In genomic region chr2:43426305-43427031, GRCh38 we compare ENCODE assay signal across 8 cellular contexts.
DNase-seq lines count a peak whose midpoint lies in the region; ATAC-seq and TF ChIP-seq lines count a peak whose summit lies in the region.

No MANE protein-coding gene starts in this region.

- H3K4me1 Mint-ChIP-seq in activated naive CD8-positive, alpha-beta T cell treated with anti-CD3 and anti-CD28 coated beads for 36 hours: peaks cover 33% of the 10 kb centered on the region

- no peak overlapping the region for H2AFZ ChIP-seq in smooth muscle cell (ENCODE audit: low read depth)

- intact Hi-C loops in right cardiac atrium (cut with DNase I): no loop called here

- peaks cover 3% of the 10 kb centered on the region for H3K4me1 ChIP-seq in right cardiac atrium (ENCODE audit: control insufficient read depth, insufficient read depth, low read length)
- H3K4me1 ChIP-seq in smooth muscle cell (ENCODE audit: low read depth): peaks cover 7% of the 10 kb centered on the region

- H3K4me3 ChIP-seq in right cardiac atrium (ENCODE audit: low read length) (no peak overlapping the region), smooth muscle cell (no peak overlapping the region)

- H3K9me3 ChIP-seq in right cardiac atrium (ENCODE audit: control insufficient read depth, low read length) (no peaks in the 10 kb centered on the region), smooth muscle cell (replicated peaks; ENCODE audit: low read depth) (no peaks in the 10 kb centered on the region)

- no peak for TF ChIP-seq CTCF in smooth muscle cell (IDR thresholded peaks at IDR 0.05; ENCODE audit: borderline replicate concordance, insufficient read depth, poor library complexity, severe bottlenecking)

- no peaks in the 10 kb centered on the region for H4K20me1 ChIP-seq in smooth muscle cell (ENCODE audit: low read depth)

- WGBS in right cardiac atrium: 63% methylated on average over 3 of the region's 3 CpGs
- WGBS in smooth muscle cell (ENCODE audit: low lambda C conversion rate): 24% methylated on average over 3 of the region's 3 CpGs

- H3K4me3 Mint-ChIP-seq in activated naive CD8-positive, alpha-beta T cell treated with anti-CD3 and anti-CD28 coated beads for 36 hours: no peak overlapping the region

- peaks cover 12% of the 10 kb centered on the region for H3F3A ChIP-seq in smooth muscle cell (ENCODE audit: low read depth)

- H3K27me3 ChIP-seq in right cardiac atrium (ENCODE audit: control insufficient read depth, insufficient read depth) (no peaks in the 10 kb centered on the region), smooth muscle cell (ENCODE audit: low read depth) (no peaks in the 10 kb centered on the region)

- no peaks in the 10 kb centered on the region for H3K79me2 ChIP-seq in smooth muscle cell (ENCODE audit: low read depth)

- H3K9me3 Mint-ChIP-seq in activated naive CD8-positive, alpha-beta T cell treated with anti-CD3 and anti-CD28 coated beads for 36 hours: no peaks in the 10 kb centered on the region

- peak; percentile 91 for DNase-seq in AG20443 (ENCODE audit: low spot score)
- peak; percentile 73 for DNase-seq in activated naive CD8-positive, alpha-beta T cell treated with anti-CD3 and anti-CD28 coated beads for 36 hours
- peak; percentile 44 to 68 (median 63) for DNase-seq in right cardiac atrium
- DNase-seq in smooth muscle cell (lab: John Stamatoyannopoulos, UW; ENCODE audit: unreplicated experiment): no peak
- DNase-seq in DMS114 treated with DMSO at 0.1 percent for 48 hours (lab: John Stamatoyannopoulos, UW; ENCODE audit: unreplicated experiment): no peak

- ATAC-seq in GM19351 (IDR thresholded peaks at IDR 0.05; ENCODE audit: unreplicated experiment) (peak; percentile 89), HG03469 (IDR thresholded peaks at IDR 0.05; ENCODE audit: unreplicated experiment) (peak; percentile 92), SK-N-SH treated with all-trans-retinoic acid at 6 μM for 48 hours (peak; percentile 95), right cardiac atrium (peak; percentile 74 to 81)

- no peaks in the 10 kb centered on the region for H3K27me3 Mint-ChIP-seq in activated naive CD8-positive, alpha-beta T cell treated with anti-CD3 and anti-CD28 coated beads for 36 hours

- H3K4me2 ChIP-seq in smooth muscle cell: peak overlapping the region; percentile 48

- H3K36me3 ChIP-seq in smooth muscle cell (ENCODE audit: low read depth): no peaks in the 10 kb centered on the region

- H3K9ac ChIP-seq in smooth muscle cell (ENCODE audit: low read depth): no peak overlapping the region

- H3K36me3 Mint-ChIP-seq in activated naive CD8-positive, alpha-beta T cell treated with anti-CD3 and anti-CD28 coated beads for 36 hours: peaks cover 53% of the 10 kb centered on the region

- H3K27ac Mint-ChIP-seq in activated naive CD8-positive, alpha-beta T cell treated with anti-CD3 and anti-CD28 coated beads for 36 hours: peak overlapping the region; percentile 81

- no peak overlapping the region for H3K27ac ChIP-seq in right cardiac atrium (ENCODE audit: low read length)
- H3K27ac ChIP-seq in smooth muscle cell (ENCODE audit: low read depth): peak overlapping the region; percentile 88

TF ChIP-seq in SK-N-SH treated with all-trans-retinoic acid at 6 μM for 48 hours, 23 proteins besides CTCF, POLR2A, EP300 and RAD21:
- peak; percentile 94 for TF ChIP-seq ESRRG (CRISPR knock-in tag; IDR thresholded peaks at IDR 0.05)
- TF ChIP-seq TCF4 (CRISPR knock-in tag; IDR thresholded peaks at IDR 0.05; ENCODE audit: borderline replicate concordance): peak; percentile 93
- TF ChIP-seq CSDC2 (CRISPR knock-in tag; IDR thresholded peaks at IDR 0.05): peak; percentile 49; the same call in 1 of the 2 replicates
- no peak for TF ChIP-seq OSR1 (CRISPR knock-in tag; IDR thresholded peaks at IDR 0.05)
- peak; percentile 97 for TF ChIP-seq ISL1 (CRISPR knock-in tag; IDR thresholded peaks at IDR 0.05)
- TF ChIP-seq, protein P1, sequence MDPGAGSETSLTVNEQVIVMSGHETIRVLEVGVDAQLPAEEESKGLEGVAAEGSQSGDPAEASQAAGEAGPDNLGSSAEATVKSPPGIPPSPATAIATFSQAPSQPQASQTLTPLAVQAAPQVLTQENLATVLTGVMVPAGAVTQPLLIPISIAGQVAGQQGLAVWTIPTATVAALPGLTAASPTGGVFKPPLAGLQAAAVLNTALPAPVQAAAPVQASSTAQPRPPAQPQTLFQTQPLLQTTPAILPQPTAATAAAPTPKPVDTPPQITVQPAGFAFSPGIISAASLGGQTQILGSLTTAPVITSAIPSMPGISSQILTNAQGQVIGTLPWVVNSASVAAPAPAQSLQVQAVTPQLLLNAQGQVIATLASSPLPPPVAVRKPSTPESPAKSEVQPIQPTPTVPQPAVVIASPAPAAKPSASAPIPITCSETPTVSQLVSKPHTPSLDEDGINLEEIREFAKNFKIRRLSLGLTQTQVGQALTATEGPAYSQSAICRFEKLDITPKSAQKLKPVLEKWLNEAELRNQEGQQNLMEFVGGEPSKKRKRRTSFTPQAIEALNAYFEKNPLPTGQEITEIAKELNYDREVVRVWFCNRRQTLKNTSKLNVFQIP (CRISPR knock-in tag; IDR thresholded peaks at IDR 0.05; ENCODE audit: borderline replicate concordance, low read depth): peak; percentile 86; the same call in 1 of the 2 replicates
- TF ChIP-seq PATZ1 (CRISPR knock-in tag; IDR thresholded peaks at IDR 0.05; ENCODE audit: borderline replicate concordance): peak; percentile 93
- TF ChIP-seq ZNF8 (CRISPR knock-in tag; IDR thresholded peaks at IDR 0.05): peak; percentile 61
- peak; percentile 88; the same call in 1 of the 2 replicates for TF ChIP-seq GLIS3 (CRISPR knock-in tag; IDR thresholded peaks at IDR 0.05)
- no peak for TF ChIP-seq TOX (CRISPR knock-in tag; IDR thresholded peaks at IDR 0.05; ENCODE audit: borderline replicate concordance)
- TF ChIP-seq TSHZ2 (CRISPR knock-in tag; IDR thresholded peaks at IDR 0.05): peak; percentile 92
- TF ChIP-seq ZFP30 (CRISPR knock-in tag; IDR thresholded peaks at IDR 0.05): no peak
- TF ChIP-seq SNAI2 (CRISPR knock-in tag; IDR thresholded peaks at IDR 0.05): 0 out of 2 replicates have a peak, but pooled peaks have one; percentile 70
- peak; percentile 93 for TF ChIP-seq CREB5 (CRISPR knock-in tag; IDR thresholded peaks at IDR 0.05; ENCODE audit: low read depth)
- TF ChIP-seq BACH2 (CRISPR knock-in tag; IDR thresholded peaks at IDR 0.05; ENCODE audit: borderline replicate concordance): no peak
TF ChIP-seq in SK-N-SH treated with all-trans-retinoic acid at 6 μM for 48 hours: peak in this region for 11.

Comparison
In these comparisons a context has a peak if more than half of its experiments do, and no peak if none do; other contexts are left out.
1. DNase-seq: peak in AG20443 (single experiment), activated naive CD8-positive, alpha-beta T cell treated with anti-CD3 and anti-CD28 coated beads for 36 hours (single experiment) and right cardiac atrium (3 of 3); none in smooth muscle cell (single experiment) and DMS114 treated with DMSO at 0.1 percent for 48 hours (single experiment).
2. Peak in every context shown above with its lines, with median percentiles within 50 percentile points of each other: ATAC-seq.